ENCODE assay signal across 23 cellular contexts in the genomic region with DNA sequence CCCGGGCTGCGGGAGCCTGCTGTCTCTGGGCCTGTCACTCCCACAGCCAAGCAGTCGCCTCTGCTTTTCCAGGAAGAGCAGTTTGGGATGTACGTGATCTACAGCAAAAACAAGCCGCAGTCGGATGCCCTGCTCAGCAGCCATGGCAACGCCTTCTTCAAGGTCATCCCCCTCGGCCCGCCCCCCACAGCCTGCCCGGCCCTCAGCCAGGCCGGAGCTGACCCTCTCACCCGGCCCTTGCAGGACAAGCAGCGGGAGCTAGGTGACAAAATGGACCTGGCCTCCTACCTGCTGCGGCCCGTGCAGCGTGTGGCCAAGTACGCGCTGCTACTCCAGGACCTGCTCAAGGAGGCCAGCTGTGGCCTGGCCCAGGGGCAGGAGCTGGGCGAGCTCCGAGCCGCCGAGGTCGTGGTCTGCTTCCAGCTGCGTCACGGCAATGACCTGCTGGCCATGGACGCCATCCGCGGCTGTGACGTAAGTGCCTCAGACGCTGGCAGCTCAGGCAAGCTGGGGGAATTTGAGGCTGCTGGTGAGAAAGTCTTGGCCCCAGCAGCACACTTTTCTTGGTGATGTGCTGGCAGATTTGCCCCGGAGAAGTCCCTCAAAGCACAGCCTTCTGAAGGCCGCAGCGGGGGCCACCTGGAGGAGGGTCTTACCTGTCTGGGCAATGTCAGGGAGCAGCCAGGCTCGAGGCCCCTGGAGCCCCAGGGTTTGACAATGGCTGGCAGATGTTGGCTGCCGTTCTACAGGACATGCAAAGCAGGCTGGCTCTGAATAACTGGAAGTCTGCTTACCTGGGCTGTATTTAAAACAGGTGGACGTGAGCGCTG. TPM values are rescaled to one million over a fixed set of nuclear protein-coding genes. Genes with fewer than 3 reads are reported as not detected.
DNase-seq lines count a peak whose midpoint lies in the region; ATAC-seq and TF ChIP-seq lines count a peak whose summit lies in the region.
"Had no signal": no experiment of that assay in that cellular context is flagged by ENCODE, and none has a peak within 500 bp of the region (broad histone marks: within the 10 kb centered on the region; RNA-seq: fewer than 3 reads in every experiment).

No MANE protein-coding gene starts in this region.

- WGBS in tibial nerve, 2 donors = 64 to 69% methylated on average over 28 to 31 of the region's 37 CpGs

- H3K9ac ChIP-seq in BLaER1 treated with 17β-estradiol and CSF1 and Interleukin-3, amounts not matched to agents 10 nM and 100 nM = peak overlapping the region in 7 of 11 experiments; percentile 2 to 65 (median 63); a peak in 10 of 22 replicates
- H3K9ac ChIP-seq: KMS-11 had no signal

- peak in 2 of 3 donors; percentile 38 for DNase-seq in Peyer's patch
- no peak for DNase-seq in left lobe of liver (ENCODE audit: low spot score)
- DNase-seq in posterior vena cava (ENCODE audit: low spot score) = peak; percentile 79
- DNase-seq in tibial nerve (ENCODE audit: low spot score in 2 of 2) = no peak
- DNase-seq: activated CD8-positive, alpha-beta T cell treated with anti-CD3 and anti-CD28 coated beads for 36 hours; activated naive CD8-positive, alpha-beta T cell treated with anti-CD3 and anti-CD28 coated beads for 36 hours; activated T-cell treated with anti-CD3 and anti-CD28 coated beads, Interleukin-2, amount 50 U/mL, for 24 hours; MV-4-11; NCI-H187 treated with DMSO at 0.1 percent for 48 hours; NCI-H226; PC-3; right cardiac atrium; SJCRH30 had no signal

- no peaks in the 10 kb centered on the region for H3K9me3 ChIP-seq in BLaER1 treated with 17β-estradiol and CSF1 and Interleukin-3, amounts not matched to agents 10 nM and 100 nM (replicated peaks in 1 of 11)
- H3K9me3 ChIP-seq in Peyer's patch (no peaks in the 10 kb centered on the region), tibial nerve (no peaks in the 10 kb centered on the region)
- H3K9me3 ChIP-seq: heart left ventricle, SJCRH30 had no signal

- intact Hi-C loops in posterior vena cava (cut with DNase I) = no loop called here

- TF ChIP-seq POLR2A in Peyer's patch (IDR thresholded peaks at IDR 0.05) (no peak), tibial nerve (IDR thresholded peaks at IDR 0.05) (no peak)

- H3K27ac ChIP-seq in BLaER1 treated with 17β-estradiol and CSF1 and Interleukin-3, amounts not matched to agents 10 nM and 100 nM = peak overlapping the region in 7 of 11 experiments; percentile 66 to 82 (median 70); a peak in 15 of 22 replicates
- H3K27ac ChIP-seq in Peyer's patch (no peak overlapping the region), tibial nerve (no peak overlapping the region)
- H3K27ac ChIP-seq: heart left ventricle, KMS-11, SJCRH30 had no signal

- H3K4me3 ChIP-seq in BLaER1 treated with 17β-estradiol and CSF1 and Interleukin-3, amounts not matched to agents 10 nM and 100 nM = no peak overlapping the region
- H3K4me3 ChIP-seq in Peyer's patch = no peak overlapping the region
- H3K4me3 ChIP-seq in tibial nerve = no peak overlapping the region
- H3K4me3 ChIP-seq: heart left ventricle, SJCRH30 had no signal

- TF ChIP-seq CTCF in Peyer's patch (IDR thresholded peaks at IDR 0.05) = no peak
- TF ChIP-seq CTCF in tibial nerve (IDR thresholded peaks at IDR 0.05) = no peak

- peaks cover 0 to 30% (median 12%) of the 10 kb centered on the region in 11 experiments; a peak in 13 of 22 replicates for H3K36me3 ChIP-seq in BLaER1 treated with 17β-estradiol and CSF1 and Interleukin-3, amounts not matched to agents 10 nM and 100 nM
- H3K36me3 ChIP-seq in Peyer's patch (no peaks in the 10 kb centered on the region), tibial nerve (no peaks in the 10 kb centered on the region)
- H3K36me3 ChIP-seq: heart left ventricle, SJCRH30 had no signal

- TF ChIP-seq EP300 in tibial nerve (IDR thresholded peaks at IDR 0.05) = no peak

- peak; percentile 15 for ATAC-seq in left lobe of liver
- ATAC-seq in HG02798 (IDR thresholded peaks at IDR 0.05; ENCODE audit: poor library complexity, unreplicated experiment) = no peak
- ATAC-seq in HG02970 (IDR thresholded peaks at IDR 0.05; ENCODE audit: low FRiP score, unreplicated experiment) = no peak
- ATAC-seq: activated CD8-positive, alpha-beta T cell treated with anti-CD3 and anti-CD28 coated beads for 36 hours; heart left ventricle; PC-3 had no signal

- H4K20me1 ChIP-seq in BLaER1 treated with 17β-estradiol and CSF1 and Interleukin-3, amounts not matched to agents 10 nM and 100 nM = peaks cover 0 to 8% (median 0%) of the 10 kb centered on the region in 11 experiments; a peak in 2 of 22 replicates

- H3K4me2 ChIP-seq in BLaER1 treated with 17β-estradiol and CSF1 and Interleukin-3, amounts not matched to agents 10 nM and 100 nM = peak overlapping the region; percentile 77 to 92 (median 83); a peak in 20 of 22 replicates
- H3K4me2 ChIP-seq: KMS-11 had no signal

- H3K4me1 ChIP-seq in BLaER1 treated with 17β-estradiol and CSF1 and Interleukin-3, amounts not matched to agents 10 nM and 100 nM = peaks cover 32 to 78% (median 65%) of the 10 kb centered on the region in 10 experiments
- no peaks in the 10 kb centered on the region for H3K4me1 ChIP-seq in Peyer's patch
- no peaks in the 10 kb centered on the region for H3K4me1 ChIP-seq in tibial nerve

- no peaks in the 10 kb centered on the region for H3K27me3 ChIP-seq in BLaER1 treated with 17β-estradiol and CSF1 and Interleukin-3, amounts not matched to agents 10 nM and 100 nM
- H3K27me3 ChIP-seq in Peyer's patch (no peaks in the 10 kb centered on the region), tibial nerve (no peaks in the 10 kb centered on the region)
- H3K27me3 ChIP-seq: heart left ventricle, SJCRH30 had no signal

RNA-seq across cellular contexts. Expression of a gene that starts 20.1 kb away (rescaled TPM):
- total RNA-seq in Peyer's patch = not detected
- total RNA-seq in left lobe of liver = not detected
- total RNA-seq in posterior vena cava = not detected
- total RNA-seq in tibial nerve = not detected
- total RNA-seq: Daoy, endothelial cell of umbilical vein, H4, lower leg skin, omental fat pad, PC-3, SJCRH30 had no signal

RNA-seq across cellular contexts. Expression of a gene that starts 46.8 kb away (rescaled TPM):
- 1 to 10 TPM; 4.1 to 9.0 (median 7.2) TPM for total RNA-seq in Peyer's patch
- total RNA-seq in left lobe of liver = 3.1 TPM
- total RNA-seq in posterior vena cava = 1 to 10 TPM; 5.8 to 6.9 TPM
- total RNA-seq in tibial nerve = 1 to 10 TPM; 4.5 to 7.2 (median 5.8) TPM

RNA-seq across cellular contexts. Expression of a gene that starts 46.9 kb away (rescaled TPM):
- total RNA-seq in Peyer's patch (100 to 1,000 TPM in 3 of 4 donors, 10 to 100 TPM in 1; 94.9 to 253 (median 207) TPM), left lobe of liver (232 TPM), posterior vena cava (10 to 100 TPM; 75.2 to 80.7 TPM), tibial nerve (10 to 100 TPM; 67.7 to 95.3 (median 78.3) TPM)

Comparison
In these comparisons a context has a peak if more than half of its experiments do, and no peak if none do; other contexts are left out.
1. H3K27ac ChIP-seq: peak in BLaER1 treated with 17β-estradiol and CSF1 and Interleukin-3, amounts not matched to agents 10 nM and 100 nM (7 of 11); none in Peyer's patch (0 of 4) and tibial nerve (0 of 4).
2. DNase-seq: peak in Peyer's patch (2 of 3) and posterior vena cava (single experiment); none in left lobe of liver (single experiment) and tibial nerve (0 of 2).